Comparison of ENCODE assay signal across 8 cellular contexts in the genomic region with DNA sequence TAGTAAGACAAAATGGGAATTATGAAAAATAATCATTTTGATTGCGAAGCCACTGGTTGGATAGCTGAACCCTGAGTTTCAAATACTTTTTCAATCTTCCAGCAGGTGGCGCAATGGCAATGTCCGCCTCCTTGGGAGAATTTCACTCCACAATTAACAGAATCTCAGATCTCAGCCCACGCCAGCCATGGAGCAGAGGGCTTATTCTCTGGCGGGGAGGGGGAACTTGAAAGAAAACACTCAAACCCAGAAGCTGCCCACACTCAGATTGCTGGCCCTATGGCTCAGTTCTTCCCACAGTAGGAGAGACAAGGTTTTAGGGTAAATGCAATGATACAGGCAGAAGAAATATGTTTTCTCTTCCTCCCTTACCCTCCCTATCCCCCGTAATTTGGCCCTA. TPM values are rescaled to one million over a fixed set of nuclear protein-coding genes. Genes with fewer than 3 reads are reported as not detected.
DNase-seq lines count a peak whose midpoint lies in the region; ATAC-seq, FAIRE-seq and TF ChIP-seq lines count a peak whose summit lies in the region.

No MANE protein-coding gene starts in this region.

- H3K4me3 ChIP-seq in GM12864 (ENCODE audit: low read depth, low read length), result no peak overlapping the region
- H3K4me3 ChIP-seq in MG63, result no peak overlapping the region
- no peak overlapping the region for H3K4me3 ChIP-seq in GM12878

- no peaks in the 10 kb centered on the region for H3K4me1 ChIP-seq in GM12878 (ENCODE audit: control insufficient read depth, insufficient read depth, low read length)

- H3K4me1 Mint-ChIP-seq in T-helper 2 cell treated with Interferon-gamma antibody and Interleukin-4, amounts not matched to agents 5 μg/mL and 100 μg/mL, for 36 hours (ENCODE audit: low read depth), result no peaks in the 10 kb centered on the region

- 7% methylated on average over 6 of the region's 6 CpGs for WGBS in GM12878 (ENCODE audit: insufficient coverage, insufficient replicate concordance, low lambda C conversion rate, missing lambda C conversion rate)

- no peaks in the 10 kb centered on the region for H3K9me3 Mint-ChIP-seq in T-helper 2 cell treated with Interferon-gamma antibody and Interleukin-4, amounts not matched to agents 5 μg/mL and 100 μg/mL, for 36 hours

- H3K27me3 ChIP-seq in MG63 (no peaks in the 10 kb centered on the region), GM12878 (replicated peaks in 1 of 2; ENCODE audit: control insufficient read depth in 2 of 2, insufficient read depth in 2 of 2, low read length in 1 of 2) (no peaks in the 10 kb centered on the region)

- H3K27ac ChIP-seq in 22Rv1 (no peak overlapping the region), GM12878 (ENCODE audit: control insufficient read depth, insufficient read depth) (no peak overlapping the region)

- POLR2A ChIA-PET in GM12878 (lab: Charles Lee), result no interaction called here

- TF ChIP-seq RAD21 in GM12878 (IDR thresholded peaks at IDR 0.05; ENCODE audit: insufficient read depth, low read depth, low read length), result peak; percentile 84

- FAIRE-seq in GM12878 (lab: Jason Lieb, UNC), result peak; percentile 95

- H3K4me2 ChIP-seq in GM12878 (ENCODE audit: control insufficient read depth, insufficient read depth), result no peak overlapping the region

- H3K27ac Mint-ChIP-seq in T-helper 2 cell treated with Interferon-gamma antibody and Interleukin-4, amounts not matched to agents 5 μg/mL and 100 μg/mL, for 36 hours, result no peak overlapping the region

- in situ Hi-C loops in GM12878 (cut with MboI), result loop anchor here (5.0 kb wide), 1 partner anchor 120 kb away; no protein-coding TSS in a partner anchor

- intact Hi-C loops in GM12878 (cut with micrococcal nuclease; ENCODE audit: unreplicated experiment), result loop anchor here (1.0 to 10.0 kb wide), 5 partner anchors 37 to 243 kb away; no protein-coding TSS in a partner anchor

- H3K36me3 ChIP-seq in MG63 (no peaks in the 10 kb centered on the region), GM12878 (ENCODE audit: control insufficient read depth in 2 of 2, insufficient read depth in 2 of 2, low read length in 1 of 2) (no peaks in the 10 kb centered on the region)

- H3K9me3 ChIP-seq in MG63 (no peaks in the 10 kb centered on the region), GM12878 (replicated peaks; ENCODE audit: control insufficient read depth, insufficient read depth, low read length) (no peaks in the 10 kb centered on the region)

- ATAC-seq in GM12878 (peak; percentile 87), HG03196 (IDR thresholded peaks at IDR 0.05; ENCODE audit: unreplicated experiment) (no peak)

- peak overlapping the region; percentile 61 for H2AFZ ChIP-seq in GM12878 (ENCODE audit: control insufficient read depth, low read depth, low read length)

- no TSS peak for BruUV-seq in GM12878 (replicated peaks; lab: Mats Ljungman, UMichigan)

- TF ChIP-seq CTCF in 22Rv1 (IDR thresholded peaks at IDR 0.05) (peak; percentile 89), GM12864 (IDR thresholded peaks at IDR 0.05; ENCODE audit: low read depth, low read length, missing control alignments) (peak; percentile 68), GM12878 (IDR thresholded peaks at IDR 0.05 in 2 of 3, conservative IDR thresholded peaks at IDR 0.05 in 1 of 3; ENCODE audit: control insufficient read depth in 2 of 3, extremely low read depth in 1 of 3, insufficient read depth in 1 of 3, low read depth in 3 of 3, low read length in 3 of 3) (peak; percentile 63 to 77 (median 64))

- H3K27me3 Mint-ChIP-seq in T-helper 2 cell treated with Interferon-gamma antibody and Interleukin-4, amounts not matched to agents 5 μg/mL and 100 μg/mL, for 36 hours (ENCODE audit: low read depth), result peaks cover 32% of the 10 kb centered on the region

- TF ChIP-seq EP300 in GM12878 (IDR thresholded peaks at IDR 0.05; ENCODE audit: borderline replicate concordance in 1 of 2, control insufficient read depth in 1 of 2, low read depth in 2 of 2, low read length in 2 of 2), result no peak

- TF ChIP-seq POLR2A in GM12878 (IDR thresholded peaks at IDR 0.05; ENCODE audit: low read depth, low read length), result no peak

- no peak overlapping the region for H3K4me3 Mint-ChIP-seq in T-helper 2 cell treated with Interferon-gamma antibody and Interleukin-4, amounts not matched to agents 5 μg/mL and 100 μg/mL, for 36 hours

- RAD21 ChIA-PET in GM12878 (lab: Charles Lee; ENCODE audit: unreplicated experiment), result interaction anchor here (0.6 to 5.5 kb wide), 11 partner anchors 36 to 945 kb away, joined by 3 to 50 read pairs (median 4); no protein-coding TSS in a partner anchor

- CTCF ChIA-PET in GM12878 (lab: Yijun Ruan, JAX), result interaction anchor here (0.6 to 9.1 kb wide), 32 partner anchors 9 to 945 kb away, joined by 3 to 306 read pairs (median 6); no protein-coding TSS in a partner anchor

- H3K79me2 ChIP-seq in GM12878 (ENCODE audit: control insufficient read depth, insufficient read depth, low read length), result no peaks in the 10 kb centered on the region

- SMC1A ChIA-PET in GM12878 (lab: Charles Lee; ENCODE audit: uncharacterized antibody, unreplicated experiment), result interaction anchor here (0.6 to 9.7 kb wide), 20 partner anchors 9 to 816 kb away, joined by 3 to 205 read pairs (median 5); no protein-coding TSS in a partner anchor

- H3K36me3 Mint-ChIP-seq in T-helper 2 cell treated with Interferon-gamma antibody and Interleukin-4, amounts not matched to agents 5 μg/mL and 100 μg/mL, for 36 hours (ENCODE audit: low read depth), result no peaks in the 10 kb centered on the region

- H3K9ac ChIP-seq in GM12878 (ENCODE audit: control insufficient read depth, insufficient read depth, low read length), result no peak overlapping the region

- DNase-seq in GM12864 (ENCODE audit: low read depth), result no peak
- peak; percentile 11 for DNase-seq in MG63
- peak; percentile 10 for DNase-seq in T-helper 2 cell treated with Interferon-gamma antibody and Interleukin-4, amounts not matched to agents 5 μg/mL and 100 μg/mL, for 36 hours (ENCODE audit: low spot score)
- DNase-seq in GM12878 (ENCODE audit: low read depth, low spot score), result no peak
- DNase-seq in iPS-NIHi7 (ENCODE audit: extremely low spot score), result peak; percentile 74
- peak; percentile 24 to 64 (median 33) for DNase-seq in stimulated activated CD4-positive, alpha-beta T cell treated with anti-CD3 and anti-CD28 coated beads, Interleukin-12 subunit alpha, Interleukin-12 subunit beta, amount 100 ng/mL, for 48 hours (ENCODE audit: low read depth in 2 of 3, low spot score in 1 of 3)

- H4K20me1 ChIP-seq in GM12878 (ENCODE audit: control insufficient read depth, insufficient read depth), result no peaks in the 10 kb centered on the region

TF ChIP-seq in GM12878, 131 proteins besides CTCF, POLR2A, EP300 and RAD21:
- TF ChIP-seq DPF2 (IDR thresholded peaks at IDR 0.05), result no peak
- peak; percentile 92 for TF ChIP-seq SMC3 (IDR thresholded peaks at IDR 0.05; ENCODE audit: borderline replicate concordance, low read length)
- TF ChIP-seq GATAD2B (conservative IDR thresholded peaks at IDR 0.05; ENCODE audit: low read depth), result no peak
- TF ChIP-seq YY1 (IDR thresholded peaks at IDR 0.05; ENCODE audit: low read depth, low read length), result peak; percentile 82
- TF ChIP-seq RB1 (IDR thresholded peaks at IDR 0.05; ENCODE audit: borderline replicate concordance), result 0 out of 2 replicates have a peak, but pooled peaks have one; percentile 57

RNA-seq across cellular contexts. Expression of a gene that starts 38.7 kb away (rescaled TPM):
- total RNA-seq in MG63 (2014; rRNA removed; shearing (Covaris generic); ENCODE audit: low replicate concordance), result 132 and 169 TPM in 2 replicates
- total RNA-seq in GM12878 (2013; cell fraction: nucleolus; rRNA removed), result 72.5 and 78.0 TPM in 2 replicates
- total RNA-seq in GM12878 (2014; rRNA removed), result 50.2 and 54.7 TPM in 2 replicates
- 61.1 and 61.5 TPM in 2 replicates for total RNA-seq in GM12878 (2014; rRNA removed; fragmentation: Illumina TruSeq; extraction: Trizol)
- 51.2 and 52.8 TPM in 2 replicates for total RNA-seq in GM12878 (2021)
- polyA plus RNA-seq in GM12878 (2011; ENCODE audit: low read depth), result 35.9 TPM
- polyA plus RNA-seq in GM12878 (2011; rRNA removed), result 73.1 and 103 TPM in 2 replicates
- polyA plus RNA-seq in GM12878 (2011; cell fraction: cytosol; rRNA removed), result 25.5 and 27.0 TPM in 2 replicates
- 42.9 and 49.0 TPM in 2 replicates for polyA plus RNA-seq in GM12878 (2011; cell fraction: nucleus; rRNA removed)
- 50.1 and 52.4 TPM in 2 replicates for polyA plus RNA-seq in GM12878 (2012)
- polyA plus RNA-seq in GM12878 (2014; fragmentation: Illumina TruSeq; extraction: Trizol), result 62.5 and 86.8 TPM in 2 replicates
- polyA plus RNA-seq in GM12878 (2014; fragmentation: Nextera tagmentation; extraction: Ambion mirVana), result 10 to 100 TPM; 17.6 to 37.4 TPM
- polyA plus RNA-seq in GM12878 (2014; rRNA removed), result 44.1 and 49.5 TPM in 2 replicates
- 10 to 100 TPM; 70.9 to 76.7 TPM for polyA plus RNA-seq in GM12878 (2016; fragmentation: Nextera tagmentation; extraction: Ambion mirVana)
- 24.5 and 33.3 TPM in 2 replicates for polyA minus RNA-seq in GM12878 (2011; rRNA and poly(A)+ RNA removed)
- polyA minus RNA-seq in GM12878 (2011; cell fraction: cytosol; rRNA and poly(A)+ RNA removed), result 19.1 and 21.6 TPM in 2 replicates
- 18.5 and 26.6 TPM in 2 replicates for polyA minus RNA-seq in GM12878 (2011; cell fraction: nucleus; rRNA and poly(A)+ RNA removed)

Comparison
In these comparisons a context has a peak if more than half of its experiments do, and no peak if none do; other contexts are left out.
1. DNase-seq: peak in MG63 (single experiment), T-helper 2 cell treated with Interferon-gamma antibody and Interleukin-4, amounts not matched to agents 5 μg/mL and 100 μg/mL, for 36 hours (single experiment), iPS-NIHi7 (single experiment) and stimulated activated CD4-positive, alpha-beta T cell treated with anti-CD3 and anti-CD28 coated beads, Interleukin-12 subunit alpha, Interleukin-12 subunit beta, amount 100 ng/mL, for 48 hours (3 of 3); none in GM12864 (single experiment) and GM12878 (single experiment).
2. Peak in every context shown above with its lines, with median percentiles within 50 percentile points of each other: CTCF ChIP-seq.